Comparison of ENCODE assay signal across 8 cellular contexts in genomic region chr5:1386274-1386717, GRCh38. TPM values are rescaled to one million over a fixed set of nuclear protein-coding genes. Genes with fewer than 3 reads are reported as not detected.
A peak's percentile ranks its signal among the peaks of the same experiment; 100 is the strongest.
DNase-seq lines count a peak whose midpoint lies in the region; ATAC-seq and TF ChIP-seq lines count a peak whose summit lies in the region.

No MANE protein-coding gene starts in this region.

- H3K27ac ChIP-seq in MM.1S (ENCODE audit: low read length) = peak overlapping the region; percentile 53; the same call in 1 of the 2 replicates

- H3K9ac ChIP-seq in MM.1S (ENCODE audit: low read length) = peak overlapping the region; percentile 68

- H3K36me3 ChIP-seq in MM.1S (replicated peaks; ENCODE audit: insufficient read depth, low read length) = no peaks in the 10 kb centered on the region

- no peaks in the 10 kb centered on the region for H3K79me2 ChIP-seq in MM.1S (ENCODE audit: low read length)

- ATAC-seq in GM21825 (IDR thresholded peaks at IDR 0.05; ENCODE audit: unreplicated experiment) = peak; percentile 40
- ATAC-seq in activated CD4-positive, CD25-positive, alpha-beta regulatory T cell treated with anti-CD3 and anti-CD28 coated beads, Interleukin-2, amount 50 U/mL, for 24 hours = peak; percentile 74 to 81

- peaks cover 11% of the 10 kb centered on the region for H3K4me1 ChIP-seq in MM.1S (ENCODE audit: low read length)

- H2AFZ ChIP-seq in MM.1S (ENCODE audit: low read length) = peak overlapping the region; percentile 61

- no peak for TF ChIP-seq POLR2A in lower leg skin (IDR thresholded peaks at IDR 0.05)

- peaks cover 8% of the 10 kb centered on the region for H3F3A ChIP-seq in MM.1S (ENCODE audit: insufficient read depth, low read length)

- peak overlapping the region; percentile 65 for H3K4me3 ChIP-seq in MM.1S (ENCODE audit: low read length)
- peak overlapping the region; percentile 51 for H3K4me3 ChIP-seq in choroid plexus epithelial cell (ENCODE audit: low read depth, low read length)
- peak overlapping the region; percentile 35 for H3K4me3 ChIP-seq in lower leg skin (ENCODE audit: low read depth, poor library complexity, severe bottlenecking)

- H3K4me2 ChIP-seq in MM.1S (ENCODE audit: low read depth, low read length) = peak overlapping the region; percentile 98

- H4K20me1 ChIP-seq in MM.1S (ENCODE audit: insufficient read depth, low read length) = no peaks in the 10 kb centered on the region

- no peaks in the 10 kb centered on the region for H3K9me3 ChIP-seq in MM.1S (replicated peaks; ENCODE audit: insufficient read depth, low read length)

- intact Hi-C loops in lower leg skin (cut with DNase I; ENCODE audit: low total_unique reads) = no loop called here

- DNase-seq in EH (ENCODE audit: low read depth) (peak; percentile 38), MM.1S (peak; percentile 72), choroid plexus epithelial cell (ENCODE audit: low read depth) (peak; percentile 7), lower leg skin (ENCODE audit: low spot score in 2 of 2) (peak; percentile 38 to 90), SIG-M5 (lab: John Stamatoyannopoulos, UW) (no peak)
- peak; percentile 31 to 59 (median 44) for DNase-seq in stimulated activated CD4-positive, alpha-beta T cell treated with anti-CD3 and anti-CD28 coated beads, TNF-alpha, amount 100 ng/mL, for 1 hour (ENCODE audit: low read depth in 3 of 3, low spot score in 1 of 3)

- no peak for TF ChIP-seq CTCF in MM.1S (IDR thresholded peaks at IDR 0.05; ENCODE audit: low read length)
- no peak for TF ChIP-seq CTCF in choroid plexus epithelial cell (conservative IDR thresholded peaks at IDR 0.05; ENCODE audit: low read depth, low read length)
- no peak for TF ChIP-seq CTCF in lower leg skin (IDR thresholded peaks at IDR 0.05)

- 0 to 1% methylated on average over 11 to 33 of the region's 36 CpGs for WGBS in lower leg skin, 2 donors

- H3K27me3 ChIP-seq in MM.1S (replicated peaks; ENCODE audit: insufficient read depth, low read length) = peaks cover 35% of the 10 kb centered on the region

- H3K9me2 ChIP-seq in MM.1S (replicated peaks; ENCODE audit: insufficient read depth, low read length) = no peaks in the 10 kb centered on the region

RNA-seq across cellular contexts. Expression of gene CLPTM1L, which starts 41.4 kb away (rescaled TPM):
- total RNA-seq in lower leg skin = 100 to 1,000 TPM in 3 of 4 donors, 10 to 100 TPM in 1; 82.8 to 123 (median 102) TPM

RNA-seq across cellular contexts. Expression of gene SLC6A3, which starts 58.9 kb away (rescaled TPM):
- not detected for total RNA-seq in lower leg skin
